In the genomic region with DNA sequence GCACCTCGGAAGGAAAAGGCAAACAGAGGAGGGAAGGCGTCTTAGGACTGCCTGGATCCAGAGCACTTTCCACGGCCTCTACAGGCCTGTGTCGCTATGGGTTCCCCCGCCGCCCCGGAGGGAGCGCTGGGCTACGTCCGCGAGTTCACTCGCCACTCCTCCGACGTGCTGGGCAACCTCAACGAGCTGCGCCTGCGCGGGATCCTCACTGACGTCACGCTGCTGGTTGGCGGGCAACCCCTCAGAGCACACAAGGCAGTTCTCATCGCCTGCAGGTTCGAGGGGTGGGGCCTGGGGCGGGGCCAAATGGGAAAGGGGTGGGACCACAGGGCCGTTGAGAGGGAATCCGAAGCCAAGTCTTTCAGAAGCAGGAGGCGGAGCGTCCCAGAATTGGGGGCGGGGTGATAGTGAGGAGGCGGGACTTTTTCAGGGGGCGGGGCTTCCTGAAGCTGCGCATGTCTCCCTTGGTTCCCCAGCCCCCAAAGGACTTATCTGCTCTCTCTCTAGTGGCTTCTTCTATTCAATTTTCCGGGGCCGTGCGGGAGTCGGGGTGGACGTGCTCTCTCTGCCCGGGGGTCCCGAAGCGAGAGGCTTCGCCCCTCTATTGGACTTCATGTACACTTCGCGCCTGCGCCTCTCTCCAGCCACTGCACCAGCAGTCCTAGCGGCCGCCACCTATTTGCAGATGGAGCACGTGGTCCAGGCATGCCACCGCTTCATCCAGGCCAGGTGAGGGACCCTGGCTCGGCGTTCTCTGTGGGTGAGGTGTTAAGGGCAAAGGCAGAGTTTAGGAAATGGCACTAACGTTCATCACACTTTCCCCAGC, we compare ENCODE assay signal across 8 cellular contexts. TPM values are rescaled to one million over a fixed set of nuclear protein-coding genes. Genes with fewer than 3 reads are reported as not detected.
DNase-seq lines count a peak whose midpoint lies in the region; ATAC-seq and TF ChIP-seq lines count a peak whose summit lies in the region.

No MANE protein-coding gene starts in this region.

- H3K9ac ChIP-seq in duodenal mucosa (ENCODE audit: low read depth in 1 of 2, low read length in 2 of 2) = peak overlapping the region; percentile 49 to 70

- peaks cover 1% of the 10 kb centered on the region for H3K27me3 Mint-ChIP-seq in activated CD4-positive, alpha-beta memory T cell treated with anti-CD3 and anti-CD28 coated beads, Interleukin-2, amount 10 ng/mL, durations not matched to agents 7 days and 5 days

- peak overlapping the region; percentile 69 for H3K27ac Mint-ChIP-seq in activated CD4-positive, alpha-beta memory T cell treated with anti-CD3 and anti-CD28 coated beads, Interleukin-2, amount 10 ng/mL, durations not matched to agents 7 days and 5 days

- H3K9me3 ChIP-seq in duodenal mucosa (ENCODE audit: control insufficient read depth in 1 of 2, low read length in 2 of 2) (no peaks in the 10 kb centered on the region), left lung (no peaks in the 10 kb centered on the region)

- peaks cover 13 to 20% of the 10 kb centered on the region in 2 donors for H3K4me1 ChIP-seq in duodenal mucosa (ENCODE audit: control insufficient read depth in 1 of 2, insufficient read depth in 2 of 2, low read length in 2 of 2)
- peaks cover 6 to 51% of the 10 kb centered on the region in 2 donors for H3K4me1 ChIP-seq in left lung

- DNase-seq in G401 (ENCODE audit: low spot score) (peak; percentile 34), NCI-H1048 (lab: John Stamatoyannopoulos, UW) (peak; percentile 77), left lung (peak; percentile 93 to 99), NCI-H2227 treated with DMSO at 0.1 percent for 48 hours (lab: John Stamatoyannopoulos, UW) (no peak)
- DNase-seq in activated CD4-positive, alpha-beta memory T cell treated with anti-CD3 and anti-CD28 coated beads, Interleukin-2, amount 10 ng/mL, durations not matched to agents 7 days and 5 days = peak; percentile 98
- peak; percentile 92 to 96 for DNase-seq in stimulated activated CD4-positive, alpha-beta T cell treated with anti-CD3 and anti-CD28 coated beads, Interleukin-2, amount 100 ng/mL, for 24 hours

- peak; percentile 73 for ATAC-seq in left lung
- ATAC-seq in GM19351 (IDR thresholded peaks at IDR 0.05; ENCODE audit: unreplicated experiment) = no peak

- peaks cover 56% of the 10 kb centered on the region for H3K4me1 Mint-ChIP-seq in activated CD4-positive, alpha-beta memory T cell treated with anti-CD3 and anti-CD28 coated beads, Interleukin-2, amount 10 ng/mL, durations not matched to agents 7 days and 5 days

- H3K27me3 ChIP-seq in duodenal mucosa (ENCODE audit: control insufficient read depth in 1 of 2, insufficient read depth in 2 of 2, low read length in 2 of 2) = no peaks in the 10 kb centered on the region
- H3K27me3 ChIP-seq in left lung = peaks cover 0 to 15% of the 10 kb centered on the region in 2 donors

- peaks cover 2% of the 10 kb centered on the region for H3K36me3 Mint-ChIP-seq in activated CD4-positive, alpha-beta memory T cell treated with anti-CD3 and anti-CD28 coated beads, Interleukin-2, amount 10 ng/mL, durations not matched to agents 7 days and 5 days (ENCODE audit: low read depth)

- CTCF ChIA-PET in activated CD4-positive, alpha-beta memory T cell treated with anti-CD3 and anti-CD28 coated beads, Interleukin-2, amount 10 ng/mL, durations not matched to agents 7 days and 5 days (lab: Charles Lee) = interaction anchor here (2.1 to 4.5 kb wide), 2 partner anchors 21 to 22 kb away, joined by 7 to 27 read pairs; a partner anchor contains a TSS

- H3K36me3 ChIP-seq in duodenal mucosa (ENCODE audit: control insufficient read depth in 1 of 2, insufficient read depth in 2 of 2, low read length in 2 of 2) (no peaks in the 10 kb centered on the region), left lung (no peaks in the 10 kb centered on the region)

- in situ Hi-C loops in G401 (cut with HindIII; ENCODE audit: low sequenced_read_pairs) = no loop called here

- no peak for TF ChIP-seq CTCF in left lung (IDR thresholded peaks at IDR 0.05)

- POLR2A ChIA-PET in activated CD4-positive, alpha-beta memory T cell treated with anti-CD3 and anti-CD28 coated beads, Interleukin-2, amount 10 ng/mL, durations not matched to agents 7 days and 5 days (lab: Charles Lee) = interaction anchor here (1.2 to 8.2 kb wide), 4 partner anchors 8 to 22 kb away, joined by 7 to 70 read pairs (median 12); a partner anchor contains a TSS

- intact Hi-C loops in left lung (cut with DNase I) = no loop called here

- peak overlapping the region; percentile 72 for H3K27ac ChIP-seq in duodenal mucosa (ENCODE audit: low read depth, low read length)
- peak overlapping the region; percentile 76 to 86 for H3K27ac ChIP-seq in left lung

- H3K4me3 ChIP-seq in duodenal mucosa (ENCODE audit: low read depth in 1 of 2, low read length in 2 of 2) (peak overlapping the region; percentile 49 to 65), left lung (peak overlapping the region; percentile 17 to 51)

- peak overlapping the region; percentile 65 for H3K4me3 Mint-ChIP-seq in activated CD4-positive, alpha-beta memory T cell treated with anti-CD3 and anti-CD28 coated beads, Interleukin-2, amount 10 ng/mL, durations not matched to agents 7 days and 5 days

- H3K9me3 Mint-ChIP-seq in activated CD4-positive, alpha-beta memory T cell treated with anti-CD3 and anti-CD28 coated beads, Interleukin-2, amount 10 ng/mL, durations not matched to agents 7 days and 5 days = no peaks in the 10 kb centered on the region

RNA-seq across cellular contexts. Expression of a gene that starts 0.9 kb away (rescaled TPM):
- total RNA-seq in G401 (2014; rRNA removed; shearing (Covaris generic)) = not detected in 2 replicates
- under 1 TPM; 0.80 to 0.88 TPM for total RNA-seq in activated CD4-positive, alpha-beta memory T cell treated with anti-CD3 and anti-CD28 coated beads, Interleukin-2, amount 10 ng/mL, durations not matched to agents 7 days and 5 days
- 10 to 100 TPM; 13.3 to 17.2 TPM for total RNA-seq in left lung

RNA-seq across cellular contexts. Expression of a gene that starts 11.4 kb away (rescaled TPM):
- total RNA-seq in G401 (2014; rRNA removed; shearing (Covaris generic)) = 189 and 195 TPM in 2 replicates
- total RNA-seq in activated CD4-positive, alpha-beta memory T cell treated with anti-CD3 and anti-CD28 coated beads, Interleukin-2, amount 10 ng/mL, durations not matched to agents 7 days and 5 days = 100 to 1,000 TPM; 187 to 194 TPM
- 100 to 1,000 TPM; 279 to 284 TPM for total RNA-seq in left lung

RNA-seq across cellular contexts. Expression of a gene that starts 12.0 kb away (rescaled TPM):
- total RNA-seq in G401 (2014; rRNA removed; shearing (Covaris generic)) = 5.3 and 9.8 TPM in 2 replicates
- 10 to 100 TPM; 26.8 to 28.9 TPM for total RNA-seq in activated CD4-positive, alpha-beta memory T cell treated with anti-CD3 and anti-CD28 coated beads, Interleukin-2, amount 10 ng/mL, durations not matched to agents 7 days and 5 days
- 10 to 100 TPM in 1 of 2 donors, 1 to 10 TPM in 1; 9.5 to 21.5 TPM for total RNA-seq in left lung

RNA-seq across cellular contexts. Expression of a gene that starts 20.1 kb away (rescaled TPM):
- not detected in 2 replicates for total RNA-seq in G401 (2014; rRNA removed; shearing (Covaris generic))
- total RNA-seq in activated CD4-positive, alpha-beta memory T cell treated with anti-CD3 and anti-CD28 coated beads, Interleukin-2, amount 10 ng/mL, durations not matched to agents 7 days and 5 days = under 1 TPM; 0.35 to 0.73 TPM
- 1 to 10 TPM; 1.2 to 2.5 TPM for total RNA-seq in left lung

RNA-seq across cellular contexts. Expression of a gene that starts 27.9 kb away (rescaled TPM):
- total RNA-seq in G401 (2014; rRNA removed; shearing (Covaris generic)) = not detected in 2 replicates
- not detected for total RNA-seq in activated CD4-positive, alpha-beta memory T cell treated with anti-CD3 and anti-CD28 coated beads, Interleukin-2, amount 10 ng/mL, durations not matched to agents 7 days and 5 days
- total RNA-seq in left lung = under 1 TPM; 0.29 to 0.67 TPM

Comparison
In these comparisons a context has a peak if more than half of its experiments do, and no peak if none do; other contexts are left out.
1. RNA of a gene that starts 0.9 kb away (total RNA-seq): 13.3 to 17.2 TPM in left lung; 0.80 to 0.88 TPM in activated CD4-positive, alpha-beta memory T cell treated with anti-CD3 and anti-CD28 coated beads, Interleukin-2, amount 10 ng/mL, durations not matched to agents 7 days and 5 days and not detected in G401; every median in the first group is over 4 times any median in the second.